1 cellular context compared by ENCODE assay signal in genomic region chr13:48231948-48232347, GRCh38.
TF ChIP-seq lines count a peak whose summit lies in the region.

No MANE protein-coding gene starts in this region.

TF ChIP-seq in A549, 52 proteins besides CTCF, POLR2A, EP300 and RAD21 (continued from another document):
- no peak for TF ChIP-seq REST (IDR thresholded peaks at IDR 0.05)
- no peak for TF ChIP-seq EHF (CRISPR knock-in tag; IDR thresholded peaks at IDR 0.05)
- no peak for TF ChIP-seq ZC3H11A (IDR thresholded peaks at IDR 0.05)
- TF ChIP-seq, protein P1, sequence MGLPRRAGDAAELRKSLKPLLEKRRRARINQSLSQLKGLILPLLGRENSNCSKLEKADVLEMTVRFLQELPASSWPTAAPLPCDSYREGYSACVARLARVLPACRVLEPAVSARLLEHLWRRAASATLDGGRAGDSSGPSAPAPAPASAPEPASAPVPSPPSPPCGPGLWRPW (IDR thresholded peaks at IDR 0.05): no peak
- TF ChIP-seq CBX2 (IDR thresholded peaks at IDR 0.05; ENCODE audit: borderline replicate concordance, low read depth): no peak
- no peak for TF ChIP-seq NR3C1 (IDR thresholded peaks at IDR 0.05)
- TF ChIP-seq NPAS2 (CRISPR knock-in tag; IDR thresholded peaks at IDR 0.05; ENCODE audit: borderline replicate concordance): no peak
